ENCODE assay signal across 7 cellular contexts in the genomic region with DNA sequence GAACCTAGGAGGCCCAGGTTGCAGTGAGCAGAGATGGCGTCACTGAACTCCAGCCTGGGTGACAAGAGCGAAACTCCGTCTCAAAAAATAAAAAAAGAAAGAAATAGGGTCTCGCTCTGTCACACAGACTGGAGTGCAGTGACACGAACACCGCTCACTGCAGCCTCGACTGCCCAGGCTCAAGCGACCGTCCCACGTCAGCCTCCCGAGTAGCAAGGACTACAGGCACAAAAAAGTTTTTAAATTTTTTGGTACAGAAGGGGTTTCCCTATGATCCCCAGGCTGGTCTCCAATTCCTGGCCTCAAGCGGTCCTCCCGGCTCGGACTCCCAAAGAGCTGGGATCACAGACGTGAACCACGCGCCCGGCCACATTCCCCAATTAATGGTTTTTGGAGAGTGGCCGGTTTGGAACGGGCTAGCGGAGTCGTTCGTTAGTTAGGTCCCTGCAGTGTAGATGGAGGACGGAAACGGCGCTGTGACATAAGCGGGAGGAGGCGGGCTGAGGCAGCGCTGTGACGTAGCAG. TPM values are rescaled to one million over a fixed set of nuclear protein-coding genes. Genes with fewer than 3 reads are reported as not detected.
DNase-seq lines count a peak whose midpoint lies in the region; ATAC-seq, FAIRE-seq and TF ChIP-seq lines count a peak whose summit lies in the region.

No MANE protein-coding gene starts in this region.

- H3K36me3 ChIP-seq in HUES6 (ENCODE audit: control insufficient read depth, insufficient read depth, low read length) (no peaks in the 10 kb centered on the region; the same call in 1 of the 2 replicates), kidney (ENCODE audit: control insufficient read depth in 1 of 2, insufficient read depth in 2 of 2, low read length in 2 of 2) (no peaks in the 10 kb centered on the region), suprapubic skin (no peaks in the 10 kb centered on the region)

- H3K9me3 Mint-ChIP-seq in activated naive CD8-positive, alpha-beta T cell treated with anti-CD3 and anti-CD28 coated beads for 36 hours, result no peaks in the 10 kb centered on the region

- WGBS in suprapubic skin, result 24% methylated on average over 30 of the region's 30 CpGs

- no peak for FAIRE-seq in kidney (lab: Jason Lieb, UNC)

- DNase-seq in activated naive CD8-positive, alpha-beta T cell treated with anti-CD3 and anti-CD28 coated beads for 36 hours, result no peak
- DNase-seq in kidney (no peak), suprapubic skin (ENCODE audit: low spot score in 2 of 2) (no peak), amniotic stem cell (lab: John Stamatoyannopoulos, UW) (no peak), middle frontal gyrus (ENCODE audit: extremely low spot score, low spot score) (no peak)

- H3K4me3 ChIP-seq in HUES6 (ENCODE audit: low read depth, low read length) (peak overlapping the region; percentile 90), kidney (ENCODE audit: low read length in 2 of 2) (peak overlapping the region; percentile 49 to 86), suprapubic skin (peak overlapping the region; percentile 81)

- ATAC-seq in GM21423 (IDR thresholded peaks at IDR 0.05; ENCODE audit: unreplicated experiment), result no peak

- H3K4me3 Mint-ChIP-seq in activated naive CD8-positive, alpha-beta T cell treated with anti-CD3 and anti-CD28 coated beads for 36 hours, result peak overlapping the region; percentile 99

- H3K27me3 Mint-ChIP-seq in activated naive CD8-positive, alpha-beta T cell treated with anti-CD3 and anti-CD28 coated beads for 36 hours, result no peaks in the 10 kb centered on the region

- H3K4me1 Mint-ChIP-seq in activated naive CD8-positive, alpha-beta T cell treated with anti-CD3 and anti-CD28 coated beads for 36 hours, result peaks cover 28% of the 10 kb centered on the region

- no peak for TF ChIP-seq POLR2A in suprapubic skin (IDR thresholded peaks at IDR 0.05)

- TF ChIP-seq EP300 in suprapubic skin (IDR thresholded peaks at IDR 0.05), result no peak

- H3K27me3 ChIP-seq in HUES6 (ENCODE audit: control insufficient read depth, insufficient read depth, low read length), result peaks cover 32% of the 10 kb centered on the region
- H3K27me3 ChIP-seq in suprapubic skin, result no peaks in the 10 kb centered on the region

- TF ChIP-seq CTCF in kidney (IDR thresholded peaks at IDR 0.05; ENCODE audit: borderline replicate concordance, extremely low read depth, insufficient read depth) (no peak), suprapubic skin (IDR thresholded peaks at IDR 0.05) (no peak)

- peaks cover 30% of the 10 kb centered on the region for H3K36me3 Mint-ChIP-seq in activated naive CD8-positive, alpha-beta T cell treated with anti-CD3 and anti-CD28 coated beads for 36 hours

- intact Hi-C loops in kidney (cut with DNase I), result no loop called here

- peaks cover 6% of the 10 kb centered on the region; the same call in 1 of the 2 replicates for H3K4me1 ChIP-seq in HUES6 (ENCODE audit: control insufficient read depth, insufficient read depth, low read length)
- peaks cover 20 to 32% of the 10 kb centered on the region in 2 donors for H3K4me1 ChIP-seq in kidney (ENCODE audit: control insufficient read depth in 1 of 2, insufficient read depth in 1 of 2, low read depth in 1 of 2, low read length in 2 of 2)
- peaks cover 46% of the 10 kb centered on the region for H3K4me1 ChIP-seq in suprapubic skin

- H3K9ac ChIP-seq in HUES6 (ENCODE audit: low read length) (peak overlapping the region; percentile 58), kidney (ENCODE audit: low read length in 2 of 2) (peak overlapping the region in 1 of 2 donors; percentile 75)

- H3K27ac Mint-ChIP-seq in activated naive CD8-positive, alpha-beta T cell treated with anti-CD3 and anti-CD28 coated beads for 36 hours, result peak overlapping the region; percentile 99

- H3K27ac ChIP-seq in HUES6 (ENCODE audit: low read depth, low read length) (peak overlapping the region; percentile 54; the same call in 1 of the 2 replicates), kidney (ENCODE audit: low read depth in 2 of 2, low read length in 2 of 2) (peak overlapping the region; percentile 83 to 97), suprapubic skin (peak overlapping the region; percentile 93)

- H3K9me3 ChIP-seq in HUES6 (ENCODE audit: control insufficient read depth, insufficient read depth, low read depth, low read length) (no peaks in the 10 kb centered on the region), kidney (ENCODE audit: control insufficient read depth in 1 of 2, low read length in 2 of 2) (no peaks in the 10 kb centered on the region), suprapubic skin (no peaks in the 10 kb centered on the region)

RNA-seq across cellular contexts. Expression of gene GUK1, which starts 0.6 kb away (rescaled TPM):
- total RNA-seq in activated naive CD8-positive, alpha-beta T cell treated with anti-CD3 and anti-CD28 coated beads for 36 hours, result 100 to 1,000 TPM; 294 to 304 TPM
- total RNA-seq in kidney (221 TPM), suprapubic skin (100 to 1,000 TPM; 384 to 510 (median 421) TPM)
- 410 TPM for polyA plus RNA-seq in kidney (ENCODE audit: insufficient read depth, low read depth, low replicate concordance)

RNA-seq across cellular contexts. Expression of gene GJC2, which starts 10.3 kb away (rescaled TPM):
- 1 to 10 TPM; 1.1 to 1.2 TPM for total RNA-seq in activated naive CD8-positive, alpha-beta T cell treated with anti-CD3 and anti-CD28 coated beads for 36 hours
- total RNA-seq in kidney (6.0 TPM), suprapubic skin (1 to 10 TPM; 2.5 to 3.6 (median 3.0) TPM)
- 0.73 TPM for polyA plus RNA-seq in kidney (ENCODE audit: insufficient read depth, low read depth, low replicate concordance)

RNA-seq across cellular contexts. Expression of gene IBA57, which starts 26.1 kb away (rescaled TPM):
- total RNA-seq in activated naive CD8-positive, alpha-beta T cell treated with anti-CD3 and anti-CD28 coated beads for 36 hours, result 10 to 100 TPM; 18.1 to 19.3 TPM
- total RNA-seq in kidney, result 13.0 TPM
- 4.7 TPM for polyA plus RNA-seq in kidney (ENCODE audit: insufficient read depth, low read depth, low replicate concordance)
- total RNA-seq in suprapubic skin, result 10 to 100 TPM in 2 of 4 donors, 1 to 10 TPM in 2; 9.2 to 22.4 (median 12.4) TPM

RNA-seq across cellular contexts. Expression of gene MRPL55, which starts 30.4 kb away (rescaled TPM):
- total RNA-seq in activated naive CD8-positive, alpha-beta T cell treated with anti-CD3 and anti-CD28 coated beads for 36 hours, result 10 to 100 TPM; 75.0 to 82.4 TPM
- total RNA-seq in kidney (37.8 TPM), suprapubic skin (100 to 1,000 TPM in 3 of 4 donors, 10 to 100 TPM in 1; 99.3 to 161 (median 119) TPM)
- 141 TPM for polyA plus RNA-seq in kidney (ENCODE audit: insufficient read depth, low read depth, low replicate concordance)

RNA-seq across cellular contexts. Expression of gene C1orf35, which starts 36.3 kb away (rescaled TPM):
- total RNA-seq in activated naive CD8-positive, alpha-beta T cell treated with anti-CD3 and anti-CD28 coated beads for 36 hours, result 10 to 100 TPM; 24.4 to 26.1 TPM
- total RNA-seq in kidney (17.4 TPM), suprapubic skin (10 to 100 TPM; 10.6 to 32.3 (median 17.1) TPM)
- polyA plus RNA-seq in kidney (ENCODE audit: insufficient read depth, low read depth, low replicate concordance), result 17.6 TPM
